In genomic region chr22:21643533-21644357, GRCh38 we compare ENCODE assay signal across 8 cellular contexts. TPM values are rescaled to one million over a fixed set of nuclear protein-coding genes. Genes with fewer than 3 reads are reported as not detected.
A peak's percentile ranks its signal among the peaks of the same experiment; 100 is the strongest.
DNase-seq lines count a peak whose midpoint lies in the region; ATAC-seq and TF ChIP-seq lines count a peak whose summit lies in the region.

No MANE protein-coding gene starts in this region.

- DNase-seq in GM12864 (ENCODE audit: low read depth) (no peak), MG63 (no peak), osteoblast (ENCODE audit: insufficient read length, low spot score, missing footprints) (peak; percentile 62), dorsolateral prefrontal cortex (no peak)
- no peak for DNase-seq in central memory CD8-positive, alpha-beta T cell (ENCODE audit: low spot score in 2 of 2)

- H3K27me3 ChIP-seq in MG63 (no peaks in the 10 kb centered on the region), osteoblast (ENCODE audit: insufficient read depth, low read length) (no peaks in the 10 kb centered on the region), dorsolateral prefrontal cortex (no peaks in the 10 kb centered on the region)

- H3K27ac Mint-ChIP-seq in central memory CD8-positive, alpha-beta T cell (ENCODE audit: low read depth) = peak overlapping the region; percentile 63

- H4K20me1 ChIP-seq in osteoblast (ENCODE audit: insufficient read depth, low read length) = peaks cover 7% of the 10 kb centered on the region

- H3K4me1 Mint-ChIP-seq in central memory CD8-positive, alpha-beta T cell = peaks cover 31% of the 10 kb centered on the region

- TF ChIP-seq POLR2A in GM18505 (IDR thresholded peaks at IDR 0.05; ENCODE audit: borderline replicate concordance, extremely low read depth, insufficient read depth, insufficient read length) = no peak

- no peaks in the 10 kb centered on the region for H3K27me3 Mint-ChIP-seq in central memory CD8-positive, alpha-beta T cell

- H3K4me1 ChIP-seq in osteoblast (ENCODE audit: insufficient read depth, low read length) = peaks cover 16% of the 10 kb centered on the region

- H3K4me3 ChIP-seq in GM12864 (ENCODE audit: low read depth, low read length) = peak overlapping the region; percentile 78
- peak overlapping the region; percentile 88 for H3K4me3 ChIP-seq in MG63
- H3K4me3 ChIP-seq in osteoblast (ENCODE audit: insufficient read depth, low read length) = peak overlapping the region; percentile 89
- peak overlapping the region in 28 of 59 donors; percentile 62 to 95 (median 82) for H3K4me3 ChIP-seq in dorsolateral prefrontal cortex

- H3K4me3 Mint-ChIP-seq in central memory CD8-positive, alpha-beta T cell = peak overlapping the region; percentile 72

- peaks cover 22% of the 10 kb centered on the region for H3K36me3 Mint-ChIP-seq in central memory CD8-positive, alpha-beta T cell (ENCODE audit: insufficient read depth)

- peaks cover 14% of the 10 kb centered on the region for H3K79me2 ChIP-seq in osteoblast (ENCODE audit: insufficient read depth, low read length)

- intact Hi-C loops in dorsolateral prefrontal cortex (cut with DNase I) = no loop called here

- H3K36me3 ChIP-seq in MG63 (peaks cover 10% of the 10 kb centered on the region; the same call in 1 of the 2 replicates), osteoblast (ENCODE audit: insufficient read depth, low read length) (peaks cover under 1% of the 10 kb centered on the region)

- H3K9me3 ChIP-seq in MG63 = no peaks in the 10 kb centered on the region
- no peaks in the 10 kb centered on the region for H3K9me3 ChIP-seq in osteoblast (ENCODE audit: low read depth, low read length)

- H3K27ac ChIP-seq in osteoblast (ENCODE audit: low read depth, low read length) (no peak overlapping the region), dorsolateral prefrontal cortex (no peak overlapping the region)

- H3K9me3 Mint-ChIP-seq in central memory CD8-positive, alpha-beta T cell = no peaks in the 10 kb centered on the region

- peak overlapping the region; percentile 99 for H3K4me2 ChIP-seq in osteoblast (ENCODE audit: insufficient read depth, low read length)

- H2AFZ ChIP-seq in osteoblast (ENCODE audit: low read length) = no peak overlapping the region

- no peak for ATAC-seq in central memory CD8-positive, alpha-beta T cell (replicated peaks; ENCODE audit: extremely low read depth, poor library complexity, severe bottlenecking)
- no peak for ATAC-seq in GM19455 (IDR thresholded peaks at IDR 0.05; ENCODE audit: unreplicated experiment)
- ATAC-seq in HG02759 (IDR thresholded peaks at IDR 0.05; ENCODE audit: unreplicated experiment) = no peak
- ATAC-seq in GM18505 (IDR thresholded peaks at IDR 0.05; ENCODE audit: unreplicated experiment) = no peak

- peak; percentile 43 for TF ChIP-seq CTCF in GM12864 (IDR thresholded peaks at IDR 0.05; ENCODE audit: low read depth, low read length, missing control alignments)
- no peak for TF ChIP-seq CTCF in osteoblast (IDR thresholded peaks at IDR 0.05; ENCODE audit: extremely low read depth, low read depth, low read length)
- TF ChIP-seq CTCF in dorsolateral prefrontal cortex (IDR thresholded peaks at IDR 0.05 in 54 of 56, conservative IDR thresholded peaks at IDR 0.05 in 2 of 56; ENCODE audit: low read depth in 1 of 56, partially characterized antibody in 56 of 56) = no peak

RNA-seq across cellular contexts. Expression of gene SDF2L1, which starts 1.6 kb away (rescaled TPM):
- 13.9 and 40.9 TPM in 2 replicates for total RNA-seq in MG63 (2014; rRNA removed; shearing (Covaris generic); ENCODE audit: low replicate concordance)
- total RNA-seq in osteoblast = 10.5 and 13.3 TPM in 2 replicates
- total RNA-seq in dorsolateral prefrontal cortex = 10 to 100 TPM in 86 of 120 experiments, 1 to 10 TPM in 34; 4.9 to 43.3 (median 11.4) TPM

RNA-seq across cellular contexts. Expression of gene CCDC116, which starts 11.2 kb away (rescaled TPM):
- not detected in 2 replicates for total RNA-seq in MG63 (2014; rRNA removed; shearing (Covaris generic); ENCODE audit: low replicate concordance)
- total RNA-seq in osteoblast = 0.29 and 0.36 TPM in 2 replicates
- total RNA-seq in dorsolateral prefrontal cortex = 1 to 10 TPM in 29 of 120 experiments, under 1 TPM in 82, not detected in 9; 0.20 to 2.8 (median 0.68) TPM

RNA-seq across cellular contexts. Expression of gene YDJC, which starts 13.9 kb away (rescaled TPM):
- total RNA-seq in MG63 (2014; rRNA removed; shearing (Covaris generic); ENCODE audit: low replicate concordance) = 70.3 and 78.4 TPM in 2 replicates
- total RNA-seq in osteoblast = 15.6 and 25.0 TPM in 2 replicates
- 10 to 100 TPM in 117 of 120 experiments, 1 to 10 TPM in 3; 9.3 to 19.5 (median 14.6) TPM for total RNA-seq in dorsolateral prefrontal cortex

RNA-seq across cellular contexts. Expression of gene PPIL2, which starts 22.1 kb away (rescaled TPM):
- 11.2 and 17.4 TPM in 2 replicates for total RNA-seq in MG63 (2014; rRNA removed; shearing (Covaris generic); ENCODE audit: low replicate concordance)
- total RNA-seq in osteoblast (25.3 and 29.2 TPM in 2 replicates), dorsolateral prefrontal cortex (10 to 100 TPM; 27.4 to 65.8 (median 42.2) TPM)
